Comparison of ENCODE assay signal across 18 cellular contexts in the genomic region with DNA sequence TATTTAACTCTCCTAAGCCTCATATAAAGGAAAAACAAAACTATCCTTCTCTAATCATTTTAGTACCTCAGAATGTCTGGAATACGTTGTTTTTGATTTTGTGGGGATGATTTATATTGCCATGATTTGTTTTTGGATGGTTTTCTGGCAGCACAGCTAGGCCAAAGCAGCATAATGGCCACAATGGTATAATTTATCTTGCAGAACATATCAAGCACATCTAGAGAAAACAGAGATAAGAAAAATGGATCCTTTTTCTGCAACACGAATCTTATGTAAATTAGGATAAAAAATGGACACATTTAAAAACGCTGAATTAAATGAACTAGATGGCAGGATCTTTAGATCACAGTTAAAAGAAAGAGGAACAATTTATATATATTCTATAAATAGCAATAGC.
DNase-seq lines count a peak whose midpoint lies in the region; FAIRE-seq and TF ChIP-seq lines count a peak whose summit lies in the region.
"Had no signal": no experiment of that assay in that cellular context is flagged by ENCODE, and none has a peak within 500 bp of the region (broad histone marks: within the 10 kb centered on the region; RNA-seq: fewer than 3 reads in every experiment).

No MANE protein-coding gene starts in this region.

- no peak for FAIRE-seq in astrocyte (lab: Jason Lieb, UNC)
- FAIRE-seq: G401.6, GM12891 had no signal

- no peak overlapping the region for H2AFZ ChIP-seq in mammary epithelial cell (ENCODE audit: low read depth, low read length)
- H2AFZ ChIP-seq in astrocyte (ENCODE audit: low read depth, low read length) = no peak overlapping the region

- H3K4me1 ChIP-seq in mammary epithelial cell (ENCODE audit: insufficient read depth, low read length) = peaks cover 23% of the 10 kb centered on the region
- no peaks in the 10 kb centered on the region for H3K4me1 ChIP-seq in astrocyte (ENCODE audit: insufficient read depth, low read length)
- H3K4me1 ChIP-seq in sigmoid colon = peaks cover 0 to 5% (median 2%) of the 10 kb centered on the region in 4 donors

- no peak for TF ChIP-seq POLR2A in sigmoid colon (IDR thresholded peaks at IDR 0.05)

- H3K27me3 ChIP-seq in mammary epithelial cell (ENCODE audit: insufficient read depth, low read length) (no peaks in the 10 kb centered on the region), astrocyte (ENCODE audit: insufficient read depth, low read length) (no peaks in the 10 kb centered on the region), sigmoid colon (no peaks in the 10 kb centered on the region)

- POLR2A ChIA-PET in MCF 10A (lab: Yijun Ruan, JAX) = no interaction called here

- no peaks in the 10 kb centered on the region for H3K36me3 ChIP-seq in mammary epithelial cell (ENCODE audit: insufficient read depth, low read length)
- H3K36me3 ChIP-seq in astrocyte (ENCODE audit: insufficient read depth, low read length) = no peaks in the 10 kb centered on the region
- no peaks in the 10 kb centered on the region for H3K36me3 ChIP-seq in sigmoid colon

- dilution Hi-C loops in mammary epithelial cell (cut with HindIII; ENCODE audit: low sequenced_read_pairs) = no loop called here

- TF ChIP-seq EP300 in sigmoid colon (IDR thresholded peaks at IDR 0.05) = no peak

- H3K4me2 ChIP-seq in mammary epithelial cell (ENCODE audit: insufficient read depth, low read depth, low read length) = no peak overlapping the region
- no peak overlapping the region for H3K4me2 ChIP-seq in astrocyte (ENCODE audit: low read length)

- WGBS in mammary epithelial cell (ENCODE audit: low coverage, missing lambda C conversion rate) = 42% methylated on average over 3 of the region's 3 CpGs
- 40 to 45% methylated on average over 3 of the region's 3 CpGs for WGBS in sigmoid colon, 2 donors

- no peak overlapping the region for H3K4me3 ChIP-seq in mammary epithelial cell (replicated peaks in 1 of 3; ENCODE audit: insufficient read depth in 1 of 3, low read depth in 2 of 3, low read length in 3 of 3)
- no peak overlapping the region for H3K4me3 ChIP-seq in astrocyte (ENCODE audit: insufficient read depth, low read depth, low read length)
- H3K4me3 ChIP-seq in sigmoid colon = no peak overlapping the region

- in situ Hi-C loops in mammary epithelial cell (cut with MboI; ENCODE audit: low sequenced_read_pairs in 2 of 2) = no loop called here

- intact Hi-C loops in MCF 10A (cut with micrococcal nuclease) = no loop called here
- intact Hi-C loops in mammary epithelial cell (cut with micrococcal nuclease) = no loop called here
- intact Hi-C loops in sigmoid colon (cut with DNase I) = no loop called here

- H4K20me1 ChIP-seq in mammary epithelial cell (ENCODE audit: insufficient read depth, low read length) = no peaks in the 10 kb centered on the region
- no peaks in the 10 kb centered on the region for H4K20me1 ChIP-seq in astrocyte (ENCODE audit: insufficient read depth, low read length)

- H3K27ac ChIP-seq in mammary epithelial cell (ENCODE audit: insufficient read depth, low read depth, low read length) (no peak overlapping the region), astrocyte (ENCODE audit: low read depth, low read length) (no peak overlapping the region), sigmoid colon (no peak overlapping the region)
- H3K27ac ChIP-seq: 22Rv1 had no signal

- no peaks in the 10 kb centered on the region for H3K79me2 ChIP-seq in mammary epithelial cell (ENCODE audit: insufficient read depth, low read length)
- no peaks in the 10 kb centered on the region for H3K79me2 ChIP-seq in astrocyte (ENCODE audit: insufficient read depth, low read length)

- H3K36me3 Mint-ChIP-seq in MCF 10A (ENCODE audit: insufficient read depth, unreplicated experiment) (no peaks in the 10 kb centered on the region), astrocyte (ENCODE audit: low read depth, unreplicated experiment) (no peaks in the 10 kb centered on the region), nephron (ENCODE audit: low read depth) (no peaks in the 10 kb centered on the region)

- H3K27me3 Mint-ChIP-seq in MCF 10A (ENCODE audit: insufficient read depth, unreplicated experiment) (no peaks in the 10 kb centered on the region), astrocyte (ENCODE audit: low read depth, unreplicated experiment) (no peaks in the 10 kb centered on the region), nephron (ENCODE audit: low read depth) (no peaks in the 10 kb centered on the region)
- H3K27me3 Mint-ChIP-seq: B cell; CD4-positive, alpha-beta T cell had no signal

- CTCF ChIA-PET in MCF 10A (lab: Yijun Ruan, JAX) = no interaction called here
- CTCF ChIA-PET in mammary epithelial cell (lab: Charles Lee; ENCODE audit: low non-redundant PET) = no interaction called here

- H3K9me3 ChIP-seq in mammary epithelial cell (replicated peaks; ENCODE audit: insufficient read depth, low read length) = no peaks in the 10 kb centered on the region
- H3K9me3 ChIP-seq in astrocyte (ENCODE audit: insufficient read depth, low read depth, low read length) = no peaks in the 10 kb centered on the region
- no peaks in the 10 kb centered on the region for H3K9me3 ChIP-seq in sigmoid colon

- H3K27ac Mint-ChIP-seq in MCF 10A (ENCODE audit: low read depth, unreplicated experiment) (peak overlapping the region; percentile 35), astrocyte (ENCODE audit: unreplicated experiment) (no peak overlapping the region), nephron (peak overlapping the region; percentile 57 to 81 (median 80))
- H3K27ac Mint-ChIP-seq: B cell; CD4-positive, alpha-beta T cell; H9 had no signal

- H3K9me3 Mint-ChIP-seq in MCF 10A (ENCODE audit: unreplicated experiment) = peaks cover 7% of the 10 kb centered on the region
- no peaks in the 10 kb centered on the region for H3K9me3 Mint-ChIP-seq in astrocyte (ENCODE audit: unreplicated experiment)
- H3K9me3 Mint-ChIP-seq in nephron = peaks cover 10% of the 10 kb centered on the region

- H3K4me3 Mint-ChIP-seq in MCF 10A (ENCODE audit: unreplicated experiment) (no peak overlapping the region), astrocyte (ENCODE audit: unreplicated experiment) (no peak overlapping the region), nephron (peak overlapping the region in 1 of 3 experiments; percentile 2)
- H3K4me3 Mint-ChIP-seq: B cell; CD4-positive, alpha-beta T cell; H9 had no signal

- DNase-seq in MCF 10A (ENCODE audit: unreplicated experiment) (no peak), mammary epithelial cell (no peak), astrocyte (ENCODE audit: low read depth) (peak; percentile 59), sigmoid colon (no peak), amygdala (lab: John Stamatoyannopoulos, UW) (no peak), NCI-H1048 (lab: John Stamatoyannopoulos, UW) (no peak)
- DNase-seq: ACHN; C1 segment of cervical spinal cord; CD4-positive, alpha-beta T cell; DMS79 treated with DMSO at 0.1 percent for 48 hours; EL; GOT3; H9 had no signal

- no peak for TF ChIP-seq CTCF in MCF 10A (IDR thresholded peaks at IDR 0.05; ENCODE audit: unreplicated experiment)
- no peak for TF ChIP-seq CTCF in mammary epithelial cell (conservative IDR thresholded peaks at IDR 0.05 in 1 of 2, IDR thresholded peaks at IDR 0.05 in 1 of 2; ENCODE audit: extremely low read depth in 1 of 2, insufficient read depth in 1 of 2, low read depth in 1 of 2, low read length in 2 of 2)
- TF ChIP-seq CTCF in astrocyte (IDR thresholded peaks at IDR 0.05; ENCODE audit: insufficient read depth, low read depth, low read length) = no peak
- TF ChIP-seq CTCF in nephron (IDR thresholded peaks at IDR 0.05; ENCODE audit: unreplicated experiment in 3 of 3) = no peak
- no peak for TF ChIP-seq CTCF in sigmoid colon (IDR thresholded peaks at IDR 0.05)

- H3K9ac ChIP-seq in mammary epithelial cell (ENCODE audit: insufficient read depth, low read length) (no peak overlapping the region), astrocyte (ENCODE audit: low read length) (no peak overlapping the region)

- BruUV-seq in MCF 10A (replicated peaks; lab: Mats Ljungman, UMichigan) (no TSS peak), mammary epithelial cell (replicated peaks; lab: Mats Ljungman, UMichigan) (no TSS peak)

- H3K4me1 Mint-ChIP-seq in MCF 10A (ENCODE audit: insufficient read depth, unreplicated experiment) (peaks cover 29% of the 10 kb centered on the region), astrocyte (ENCODE audit: low read depth, unreplicated experiment) (peaks cover 17% of the 10 kb centered on the region), nephron (peaks cover 8% of the 10 kb centered on the region)
- H3K4me1 Mint-ChIP-seq: B cell had no signal
